1 cellular context compared by ENCODE assay signal in genomic region chr17:81345211-81346089, GRCh38.
TF ChIP-seq lines count a peak whose summit lies in the region.

No MANE protein-coding gene starts in this region.

TF ChIP-seq in K562, 482 proteins besides CTCF, POLR2A, EP300 and RAD21 (continued from another document and continues in another):
- TF ChIP-seq REST (CRISPR knock-in tag; IDR thresholded peaks at IDR 0.05; ENCODE audit: low read depth), result peak; percentile 41; the same call in 1 of the 2 replicates
- no peak for TF ChIP-seq HNRNPUL1 (IDR thresholded peaks at IDR 0.05; ENCODE audit: low read length)
- TF ChIP-seq CAMTA2 (CRISPR knock-in tag; conservative IDR thresholded peaks at IDR 0.05), result no peak
- TF ChIP-seq GABPB2 (CRISPR knock-in tag; conservative IDR thresholded peaks at IDR 0.05), result no peak
- no peak for TF ChIP-seq HNRNPK (IDR thresholded peaks at IDR 0.05; ENCODE audit: low read depth, low read length, poor library complexity, severe bottlenecking)
- TF ChIP-seq MBD2 (IDR thresholded peaks at IDR 0.05; ENCODE audit: borderline replicate concordance, low read depth), result no peak
- peak; percentile 77 for TF ChIP-seq NFIC (IDR thresholded peaks at IDR 0.05)
- TF ChIP-seq HDAC6 (IDR thresholded peaks at IDR 0.05; ENCODE audit: low read depth, low read length), result no peak
- peak; percentile 6; the same call in 1 of the 2 replicates for TF ChIP-seq ARID1B (IDR thresholded peaks at IDR 0.05)
- peak in 2 of 3 experiments; percentile 22 to 44 for TF ChIP-seq YY1 (IDR thresholded peaks at IDR 0.05; ENCODE audit: borderline replicate concordance in 1 of 3, control insufficient read depth in 1 of 3, extremely low read depth in 1 of 3, insufficient read depth in 3 of 3, insufficient read length in 1 of 3, insufficient replicate concordance in 2 of 3, low read depth in 1 of 3, low read length in 2 of 3)
- TF ChIP-seq TFE3 (CRISPR knock-in tag; IDR thresholded peaks at IDR 0.05), result no peak
- no peak for TF ChIP-seq TCF3 (CRISPR knock-in tag; IDR thresholded peaks at IDR 0.05)
- no peak for TF ChIP-seq RFX7 (CRISPR knock-in tag; IDR thresholded peaks at IDR 0.05)
- no peak for TF ChIP-seq ZNF436 (CRISPR knock-in tag; IDR thresholded peaks at IDR 0.05)
- no peak for TF ChIP-seq ZNF644 (tag; IDR thresholded peaks at IDR 0.05; ENCODE audit: low read depth)
- peak; percentile 37; the same call in 1 of the 2 replicates for TF ChIP-seq ATF7 (IDR thresholded peaks at IDR 0.05)
- TF ChIP-seq SMARCA5 (IDR thresholded peaks at IDR 0.05), result no peak
- no peak for TF ChIP-seq E2F4 (CRISPR knock-in tag; IDR thresholded peaks at IDR 0.05; ENCODE audit: low read depth)
- TF ChIP-seq NFXL1 (CRISPR knock-in tag; IDR thresholded peaks at IDR 0.05), result no peak
- TF ChIP-seq TCF7 (IDR thresholded peaks at IDR 0.05; ENCODE audit: borderline replicate concordance), result no peak
- no peak for TF ChIP-seq ZNF24 (IDR thresholded peaks at IDR 0.05)
- TF ChIP-seq ZSCAN29 (IDR thresholded peaks at IDR 0.05), result 0 out of 2 replicates have a peak, but pooled peaks have one; percentile 48
- TF ChIP-seq FOXP4 (CRISPR knock-in tag; IDR thresholded peaks at IDR 0.05; ENCODE audit: borderline replicate concordance), result peak; percentile 73; the same call in 1 of the 2 replicates
- TF ChIP-seq TOE1 (IDR thresholded peaks at IDR 0.05; ENCODE audit: borderline replicate concordance), result 0 out of 2 replicates have a peak, but pooled peaks have one; percentile 20
- no peak for TF ChIP-seq TOE1 (CRISPR knock-in tag; IDR thresholded peaks at IDR 0.05; ENCODE audit: borderline replicate concordance, low read depth)
- no peak for TF ChIP-seq GATA2 (CRISPR knock-in tag; IDR thresholded peaks at IDR 0.05)
- no peak for TF ChIP-seq CBFA2T3 (IDR thresholded peaks at IDR 0.05)
- TF ChIP-seq SOX6 (IDR thresholded peaks at IDR 0.05), result no peak
- no peak for TF ChIP-seq ZNF57 (CRISPR knock-in tag; IDR thresholded peaks at IDR 0.05)
- no peak for TF ChIP-seq HES1 (IDR thresholded peaks at IDR 0.05; ENCODE audit: low read depth)
- no peak for TF ChIP-seq SMARCB1 (IDR thresholded peaks at IDR 0.05; ENCODE audit: insufficient read length, low read depth)
- TF ChIP-seq NUFIP1 (IDR thresholded peaks at IDR 0.05; ENCODE audit: partially characterized antibody), result no peak
- no peak for TF ChIP-seq ZC3H11A (IDR thresholded peaks at IDR 0.05; ENCODE audit: low read depth, low read length)
- TF ChIP-seq HINFP (tag; conservative IDR thresholded peaks at IDR 0.05; ENCODE audit: low read depth), result no peak
- no peak for TF ChIP-seq PTTG1 (tag; IDR thresholded peaks at IDR 0.05; ENCODE audit: low read depth)
- no peak for TF ChIP-seq ZNF318 (IDR thresholded peaks at IDR 0.05; ENCODE audit: borderline replicate concordance in 1 of 2, low read depth in 1 of 2)
- no peak for TF ChIP-seq CEBPZ (IDR thresholded peaks at IDR 0.05; ENCODE audit: borderline replicate concordance, low read depth, low read length)
